ENCODE assay signal across 10 cellular contexts in the genomic region with DNA sequence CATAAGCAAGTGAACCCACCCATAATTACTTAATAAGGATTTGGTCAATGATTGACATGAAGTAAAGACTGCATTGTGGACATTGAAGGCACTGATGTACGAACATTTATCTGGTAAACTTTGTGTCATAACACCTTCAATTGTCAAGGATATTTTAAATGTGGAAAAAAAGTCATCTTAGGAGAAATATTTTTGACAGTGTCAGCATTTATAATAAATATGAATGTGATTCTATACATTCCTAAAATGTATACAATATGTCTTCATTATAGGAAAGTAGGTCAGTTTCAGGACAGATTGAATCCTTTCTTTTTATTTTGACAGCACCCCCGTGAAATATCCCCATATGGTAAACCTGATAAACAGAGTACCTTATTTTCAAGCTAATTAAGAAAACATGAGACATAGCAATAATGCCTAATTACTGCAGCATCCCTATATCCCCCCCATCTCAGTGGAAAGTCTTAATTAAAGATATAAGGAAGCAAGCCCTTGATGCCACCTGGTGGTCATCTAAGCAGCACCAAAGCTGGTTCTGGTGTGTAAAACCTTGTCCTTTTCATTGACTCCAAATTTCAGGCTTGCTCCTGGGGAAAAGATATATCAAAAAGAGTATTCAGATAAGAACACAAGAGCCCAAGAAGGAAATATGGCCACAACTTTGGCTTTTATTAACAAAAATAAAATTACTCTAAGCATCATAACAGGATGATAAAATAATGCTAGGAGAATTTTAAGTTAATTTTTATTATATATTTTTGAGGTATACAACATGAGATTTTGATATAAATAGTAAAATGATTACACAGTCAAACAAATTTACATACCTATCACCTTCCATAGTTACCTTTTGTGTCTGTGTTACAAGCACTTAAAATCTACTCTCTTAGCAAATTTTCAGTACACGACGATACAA.
DNase-seq lines count a peak whose midpoint lies in the region; ATAC-seq and TF ChIP-seq lines count a peak whose summit lies in the region.
"Had no signal": no experiment of that assay in that cellular context is flagged by ENCODE, and none has a peak within 500 bp of the region (broad histone marks: within the 10 kb centered on the region; RNA-seq: fewer than 3 reads in every experiment).

No MANE protein-coding gene starts in this region.

- H3K36me3 ChIP-seq in PC-9 (ENCODE audit: low read depth): no peaks in the 10 kb centered on the region

- POLR2A ChIA-PET in PC-9 (lab: Charles Lee; ENCODE audit: unreplicated experiment): no interaction called here

- H3K9me3 ChIP-seq in PC-9 (ENCODE audit: insufficient read depth, low read depth): no peaks in the 10 kb centered on the region

- H3K79me2 ChIP-seq in PC-9 (ENCODE audit: low read depth): no peaks in the 10 kb centered on the region

- H3K27ac ChIP-seq in 22Rv1 (no peak overlapping the region), PC-9 (no peak overlapping the region)

- CTCF ChIA-PET in PC-9 (lab: Charles Lee): no interaction called here

- H3K4me3 ChIP-seq in PC-9 (no peak overlapping the region), foreskin fibroblast (ENCODE audit: low read depth in 1 of 2, low read length in 2 of 2) (no peak overlapping the region)

- no peaks in the 10 kb centered on the region for H3K4me1 Mint-ChIP-seq in stimulated activated naive B cell treated with anti-CD40 and anti-IgM and Interleukin-4, amounts not matched to agents 10 μg/mL and 1 μg/mL and 100 μg/mL, for 72 hours
- H3K4me1 Mint-ChIP-seq: memory B cell had no signal

- H3K9me3 Mint-ChIP-seq in stimulated activated naive B cell treated with anti-CD40 and anti-IgM and Interleukin-4, amounts not matched to agents 10 μg/mL and 1 μg/mL and 100 μg/mL, for 72 hours: no peaks in the 10 kb centered on the region

- intact Hi-C loops in PC-9 (cut with micrococcal nuclease; ENCODE audit: unreplicated experiment): loop anchor here (2.0 to 10.0 kb wide), 2 partner anchors 88 to 718 kb away; no protein-coding TSS in a partner anchor

- H3K4me3 Mint-ChIP-seq in stimulated activated naive B cell treated with anti-CD40 and anti-IgM and Interleukin-4, amounts not matched to agents 10 μg/mL and 1 μg/mL and 100 μg/mL, for 72 hours: no peak overlapping the region
- H3K4me3 Mint-ChIP-seq: memory B cell had no signal

- no peaks in the 10 kb centered on the region for H3K9me2 ChIP-seq in PC-9 (ENCODE audit: insufficient read depth)

- H3K36me3 Mint-ChIP-seq in stimulated activated naive B cell treated with anti-CD40 and anti-IgM and Interleukin-4, amounts not matched to agents 10 μg/mL and 1 μg/mL and 100 μg/mL, for 72 hours: no peaks in the 10 kb centered on the region
- H3K36me3 Mint-ChIP-seq: memory B cell had no signal

- H3K27me3 ChIP-seq in PC-9 (ENCODE audit: insufficient read depth, low read depth): no peaks in the 10 kb centered on the region

- BruUV-seq in PC-9 (replicated peaks; lab: Mats Ljungman, UMichigan): no TSS peak

- no peaks in the 10 kb centered on the region for H3F3A ChIP-seq in PC-9 (ENCODE audit: insufficient read depth, low read depth)

- H3K27me3 Mint-ChIP-seq in stimulated activated naive B cell treated with anti-CD40 and anti-IgM and Interleukin-4, amounts not matched to agents 10 μg/mL and 1 μg/mL and 100 μg/mL, for 72 hours: no peaks in the 10 kb centered on the region
- H3K27me3 Mint-ChIP-seq: memory B cell had no signal

- no peak for ATAC-seq in HG03095 (IDR thresholded peaks at IDR 0.05; ENCODE audit: unreplicated experiment)
- no peak for ATAC-seq in HG03520 (IDR thresholded peaks at IDR 0.05; ENCODE audit: unreplicated experiment)
- ATAC-seq in stimulated activated naive B cell treated with anti-CD40 and anti-IgM and Interleukin-4, amounts not matched to agents 10 μg/mL and 1 μg/mL and 100 μg/mL, for 72 hours (replicated peaks): no peak

- no peak overlapping the region for H2AFZ ChIP-seq in PC-9

- DNase-seq in PC-9 (no peak), foreskin fibroblast (peak; percentile 1 to 45), NOMO-1 treated with dmso at 0.1 percent for 144 hours (lab: John Stamatoyannopoulos, UW; ENCODE audit: unreplicated experiment) (no peak)
- no peak for DNase-seq in stimulated activated naive B cell treated with anti-CD40 and anti-IgM and Interleukin-4, amounts not matched to agents 10 μg/mL and 1 μg/mL and 100 μg/mL, for 72 hours
- DNase-seq: activated T-cell treated with anti-CD3 and anti-CD28 coated beads for 4 hours had no signal

- H3K27ac Mint-ChIP-seq in stimulated activated naive B cell treated with anti-CD40 and anti-IgM and Interleukin-4, amounts not matched to agents 10 μg/mL and 1 μg/mL and 100 μg/mL, for 72 hours: no peak overlapping the region
- H3K27ac Mint-ChIP-seq: memory B cell had no signal

- H3K4me2 ChIP-seq in PC-9: no peak overlapping the region

- TF ChIP-seq CTCF in 22Rv1 (IDR thresholded peaks at IDR 0.05): peak; percentile 73
- TF ChIP-seq CTCF in GM12872 (IDR thresholded peaks at IDR 0.05; ENCODE audit: insufficient read depth, low read depth, low read length): peak; percentile 52
- TF ChIP-seq CTCF in PC-9 (conservative IDR thresholded peaks at IDR 0.05): peak; percentile 57
- TF ChIP-seq CTCF in foreskin fibroblast (IDR thresholded peaks at IDR 0.05; ENCODE audit: low read depth, low read length): peak; percentile 50

- no peaks in the 10 kb centered on the region for H4K20me1 ChIP-seq in PC-9 (ENCODE audit: insufficient read depth)

- no peaks in the 10 kb centered on the region for H3K4me1 ChIP-seq in PC-9 (replicated peaks; ENCODE audit: insufficient read depth)

Comparison
In these comparisons a context has a peak if more than half of its experiments do, and no peak if none do; other contexts are left out.
1. DNase-seq: peak in foreskin fibroblast (2 of 2); none in PC-9 (0 of 2), NOMO-1 treated with dmso at 0.1 percent for 144 hours (single experiment) and stimulated activated naive B cell treated with anti-CD40 and anti-IgM and Interleukin-4, amounts not matched to agents 10 μg/mL and 1 μg/mL and 100 μg/mL, for 72 hours (single experiment).
2. Peak in every context shown above with its lines, with median percentiles within 50 percentile points of each other: CTCF ChIP-seq.